In genomic region chr22:38997518-38997917, GRCh38 we compare ENCODE assay signal across 1 cellular context.
TF ChIP-seq lines count a peak whose summit lies in the region.

No MANE protein-coding gene starts in this region.

TF ChIP-seq in WTC11, 78 proteins besides CTCF, POLR2A, EP300 and RAD21 (continued from another document):
- no peak for TF ChIP-seq ZSCAN18 (CRISPR knock-in tag; IDR thresholded peaks at IDR 0.05)
- TF ChIP-seq, protein P1, sequence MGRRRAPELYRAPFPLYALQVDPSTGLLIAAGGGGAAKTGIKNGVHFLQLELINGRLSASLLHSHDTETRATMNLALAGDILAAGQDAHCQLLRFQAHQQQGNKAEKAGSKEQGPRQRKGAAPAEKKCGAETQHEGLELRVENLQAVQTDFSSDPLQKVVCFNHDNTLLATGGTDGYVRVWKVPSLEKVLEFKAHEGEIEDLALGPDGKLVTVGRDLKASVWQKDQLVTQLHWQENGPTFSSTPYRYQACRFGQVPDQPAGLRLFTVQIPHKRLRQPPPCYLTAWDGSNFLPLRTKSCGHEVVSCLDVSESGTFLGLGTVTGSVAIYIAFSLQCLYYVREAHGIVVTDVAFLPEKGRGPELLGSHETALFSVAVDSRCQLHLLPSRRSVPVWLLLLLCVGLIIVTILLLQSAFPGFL (CRISPR knock-in tag; IDR thresholded peaks at IDR 0.05; ENCODE audit: borderline replicate concordance): no peak
